In genomic region chr14:34715108-34715863, GRCh38 we compare ENCODE assay signal across 8 cellular contexts. TPM values are rescaled to one million over a fixed set of nuclear protein-coding genes. Genes with fewer than 3 reads are reported as not detected.
DNase-seq lines count a peak whose midpoint lies in the region; ATAC-seq, FAIRE-seq and TF ChIP-seq lines count a peak whose summit lies in the region.

No MANE protein-coding gene starts in this region.

- H3K27ac ChIP-seq in GM12878 (ENCODE audit: control insufficient read depth, insufficient read depth) = no peak overlapping the region
- peak overlapping the region; percentile 93 to 98 (median 97) for H3K27ac ChIP-seq in upper lobe of left lung

- BruUV-seq in GM12878 (replicated peaks; lab: Mats Ljungman, UMichigan) = TSS peak; percentile 44

- WGBS in GM12878 (ENCODE audit: insufficient coverage, insufficient replicate concordance, low lambda C conversion rate, missing lambda C conversion rate) = 44% methylated on average over 9 of the region's 9 CpGs
- WGBS in upper lobe of left lung, 2 donors = 40 to 46% methylated on average over 9 of the region's 9 CpGs

- peaks cover 21% of the 10 kb centered on the region for H3K4me1 Mint-ChIP-seq in activated naive CD4-positive, alpha-beta T cell treated with anti-CD3 and anti-CD28 coated beads, Interleukin-2, amount 10 ng/mL, durations not matched to agents 7 days and 5 days
- H3K4me1 Mint-ChIP-seq in memory B cell = peaks cover 19% of the 10 kb centered on the region

- H3K4me3 ChIP-seq in GM12878 (peak overlapping the region; percentile 88), upper lobe of left lung (peak overlapping the region; percentile 36 to 85 (median 80))

- CTCF ChIA-PET in activated naive CD4-positive, alpha-beta T cell treated with anti-CD3 and anti-CD28 coated beads, Interleukin-2, amount 10 ng/mL, durations not matched to agents 7 days and 5 days (lab: Charles Lee) = interaction anchor here (1.1 kb wide), 2 partner anchors 42 to 515 kb away, joined by 3 to 6 read pairs; no protein-coding TSS in a partner anchor
- CTCF ChIA-PET in GM12878 (lab: Yijun Ruan, JAX) = interaction anchor here (1.1 to 1.7 kb wide), 4 partner anchors 9 to 43 kb away, joined by 3 to 19 read pairs (median 4); no protein-coding TSS in a partner anchor

- no peak for TF ChIP-seq RAD21 in GM12878 (IDR thresholded peaks at IDR 0.05; ENCODE audit: insufficient read depth, low read depth, low read length)

- H3K9me3 Mint-ChIP-seq in activated naive CD4-positive, alpha-beta T cell treated with anti-CD3 and anti-CD28 coated beads, Interleukin-2, amount 10 ng/mL, durations not matched to agents 7 days and 5 days = no peaks in the 10 kb centered on the region
- no peaks in the 10 kb centered on the region for H3K9me3 Mint-ChIP-seq in memory B cell

- POLR2A ChIA-PET in GM12878 (lab: Charles Lee) = interaction anchor here (1.0 kb wide), 1 partner anchor 8 kb away, joined by 3 read pairs; no protein-coding TSS in a partner anchor

- intact Hi-C loops in GM12878 (cut with micrococcal nuclease; ENCODE audit: unreplicated experiment) = no loop called here

- no peak for TF ChIP-seq EP300 in GM12878 (IDR thresholded peaks at IDR 0.05; ENCODE audit: borderline replicate concordance in 1 of 2, control insufficient read depth in 1 of 2, low read depth in 2 of 2, low read length in 2 of 2)
- no peak for TF ChIP-seq EP300 in upper lobe of left lung (IDR thresholded peaks at IDR 0.05)

- H3K79me2 ChIP-seq in GM12878 (ENCODE audit: control insufficient read depth, insufficient read depth, low read length) = peaks cover 37% of the 10 kb centered on the region

- H3K9ac ChIP-seq in GM12878 (ENCODE audit: control insufficient read depth, insufficient read depth, low read length) = peak overlapping the region; percentile 90

- SMC1A ChIA-PET in GM12878 (lab: Charles Lee; ENCODE audit: uncharacterized antibody, unreplicated experiment) = interaction anchor here (0.9 to 2.1 kb wide), 4 partner anchors 15 to 102 kb away, joined by 3 to 10 read pairs (median 3); no protein-coding TSS in a partner anchor

- H3K27ac Mint-ChIP-seq in activated naive CD4-positive, alpha-beta T cell treated with anti-CD3 and anti-CD28 coated beads, Interleukin-2, amount 10 ng/mL, durations not matched to agents 7 days and 5 days = peak overlapping the region; percentile 33
- H3K27ac Mint-ChIP-seq in memory B cell = peak overlapping the region; percentile 90

- ATAC-seq in GM12878 (no peak), memory B cell (ENCODE audit: low read depth) (no peak), upper lobe of left lung (ENCODE audit: low FRiP score in 2 of 2) (no peak)

- H3K36me3 ChIP-seq in GM12878 (ENCODE audit: control insufficient read depth in 2 of 2, insufficient read depth in 2 of 2, low read length in 1 of 2) (no peaks in the 10 kb centered on the region; a peak in 1 of 4 replicates), upper lobe of left lung (peaks cover 0 to 12% (median 0%) of the 10 kb centered on the region in 4 donors)

- peaks cover 12% of the 10 kb centered on the region for H3K36me3 Mint-ChIP-seq in activated naive CD4-positive, alpha-beta T cell treated with anti-CD3 and anti-CD28 coated beads, Interleukin-2, amount 10 ng/mL, durations not matched to agents 7 days and 5 days
- peaks cover 4% of the 10 kb centered on the region for H3K36me3 Mint-ChIP-seq in memory B cell

- in situ Hi-C loops in GM12878 (cut with MboI) = no loop called here

- RAD21 ChIA-PET in GM12878 (lab: Charles Lee; ENCODE audit: unreplicated experiment) = interaction anchor here (0.7 to 1.1 kb wide), 3 partner anchors 45 to 694 kb away, joined by 3 read pairs; no protein-coding TSS in a partner anchor

- peak overlapping the region; percentile 60; the same call in 1 of the 2 replicates for H3K4me2 ChIP-seq in GM12878 (ENCODE audit: control insufficient read depth, insufficient read depth)

- H4K20me1 ChIP-seq in GM12878 (ENCODE audit: control insufficient read depth, insufficient read depth) = no peaks in the 10 kb centered on the region

- peak overlapping the region; percentile 80 for H3K4me3 Mint-ChIP-seq in activated naive CD4-positive, alpha-beta T cell treated with anti-CD3 and anti-CD28 coated beads, Interleukin-2, amount 10 ng/mL, durations not matched to agents 7 days and 5 days
- peak overlapping the region; percentile 88 for H3K4me3 Mint-ChIP-seq in memory B cell

- H3K4me1 ChIP-seq in GM12878 (ENCODE audit: control insufficient read depth, insufficient read depth, low read length) (peaks cover 13% of the 10 kb centered on the region; the same call in 1 of the 2 replicates), upper lobe of left lung (peaks cover 19 to 27% (median 24%) of the 10 kb centered on the region in 4 donors)

- peaks cover 13% of the 10 kb centered on the region for H3K27me3 Mint-ChIP-seq in activated naive CD4-positive, alpha-beta T cell treated with anti-CD3 and anti-CD28 coated beads, Interleukin-2, amount 10 ng/mL, durations not matched to agents 7 days and 5 days
- peaks cover 2% of the 10 kb centered on the region for H3K27me3 Mint-ChIP-seq in memory B cell

- H3K27me3 ChIP-seq in GM12878 (replicated peaks in 1 of 2; ENCODE audit: control insufficient read depth in 2 of 2, insufficient read depth in 2 of 2, low read length in 1 of 2) (no peaks in the 10 kb centered on the region), upper lobe of left lung (no peaks in the 10 kb centered on the region)

- DNase-seq in activated naive CD4-positive, alpha-beta T cell treated with anti-CD3 and anti-CD28 coated beads, Interleukin-2, amount 10 ng/mL, durations not matched to agents 7 days and 5 days = no peak
- DNase-seq in activated naive CD4-positive, alpha-beta T cell treated with Interleukin-2 at 50 U/mL for 16 hours = no peak
- DNase-seq in GM12878 (ENCODE audit: low read depth, low spot score) (no peak), memory B cell (ENCODE audit: low spot score in 2 of 2) (no peak), upper lobe of left lung (no peak), NCI-H69 (lab: John Stamatoyannopoulos, UW) (no peak), kidney glomerular epithelial cell (lab: John Stamatoyannopoulos, UW) (no peak), NCI-H1048 (lab: John Stamatoyannopoulos, UW) (no peak)

- no peak for FAIRE-seq in GM12878 (lab: Jason Lieb, UNC)

- H3K9me3 ChIP-seq in GM12878 (replicated peaks; ENCODE audit: control insufficient read depth, insufficient read depth, low read length) = no peaks in the 10 kb centered on the region
- H3K9me3 ChIP-seq in upper lobe of left lung = no peaks in the 10 kb centered on the region

- TF ChIP-seq CTCF in GM12878 (IDR thresholded peaks at IDR 0.05 in 2 of 3, conservative IDR thresholded peaks at IDR 0.05 in 1 of 3; ENCODE audit: control insufficient read depth in 2 of 3, extremely low read depth in 1 of 3, insufficient read depth in 1 of 3, low read depth in 3 of 3, low read length in 3 of 3) (no peak), upper lobe of left lung (IDR thresholded peaks at IDR 0.05) (no peak)

- TF ChIP-seq POLR2A in GM12878 (IDR thresholded peaks at IDR 0.05; ENCODE audit: low read depth, low read length) (no peak), upper lobe of left lung (IDR thresholded peaks at IDR 0.05) (no peak)

- H2AFZ ChIP-seq in GM12878 (ENCODE audit: control insufficient read depth, low read depth, low read length) = peak overlapping the region; percentile 75

TF ChIP-seq in GM12878, 131 proteins besides CTCF, POLR2A, EP300 and RAD21 (continues in another document):
- TF ChIP-seq EED (IDR thresholded peaks at IDR 0.05; ENCODE audit: low read depth) (no peak), NR2F1 (conservative IDR thresholded peaks at IDR 0.05) (no peak), RUNX3 (IDR thresholded peaks at IDR 0.05; ENCODE audit: low read length) (no peak), REST (IDR thresholded peaks at IDR 0.05; ENCODE audit: low read depth, low read length) (no peak)

RNA-seq across cellular contexts. Expression of gene CFL2, which starts 0.9 kb away (rescaled TPM):
- total RNA-seq in GM12878 (2013; cell fraction: nucleolus; rRNA removed) = 23.0 and 26.3 TPM in 2 replicates
- total RNA-seq in GM12878 (2014; rRNA removed) (4.7 and 5.6 TPM in 2 replicates), GM12878 (2014; rRNA removed; fragmentation: Illumina TruSeq; extraction: Trizol) (5.1 and 5.3 TPM in 2 replicates), GM12878 (2021) (8.1 and 10.4 TPM in 2 replicates), upper lobe of left lung (10 to 100 TPM in 5 of 6 donors, 1 to 10 TPM in 1; 8.4 to 51.6 (median 40.7) TPM)
- 3.0 TPM for polyA plus RNA-seq in GM12878 (2011; ENCODE audit: low read depth)
- polyA plus RNA-seq in GM12878 (2011; rRNA removed) (8.9 and 15.0 TPM in 2 replicates), GM12878 (2014; fragmentation: Illumina TruSeq; extraction: Trizol) (13.2 and 13.6 TPM in 2 replicates), GM12878 (2014; fragmentation: Nextera tagmentation; extraction: Ambion mirVana) (1 to 10 TPM; 6.8 to 7.6 TPM), GM12878 (2014; rRNA removed) (8.0 and 10.2 TPM in 2 replicates), GM12878 (2016; fragmentation: Nextera tagmentation; extraction: Ambion mirVana) (10 to 100 TPM; 12.3 to 13.4 TPM)
- 2.3 and 3.5 TPM in 2 replicates for polyA plus RNA-seq in GM12878 (2011; cell fraction: cytosol; rRNA removed)
- 9.5 and 9.9 TPM in 2 replicates for polyA plus RNA-seq in GM12878 (2011; cell fraction: nucleus; rRNA removed)
- 6.4 and 9.4 TPM in 2 replicates for polyA plus RNA-seq in GM12878 (2012)
- polyA minus RNA-seq in GM12878 (2011; rRNA and poly(A)+ RNA removed) = 10.9 and 14.3 TPM in 2 replicates
- 3.1 and 3.6 TPM in 2 replicates for polyA minus RNA-seq in GM12878 (2011; cell fraction: cytosol; rRNA and poly(A)+ RNA removed)
- polyA minus RNA-seq in GM12878 (2011; cell fraction: nucleus; rRNA and poly(A)+ RNA removed) = 6.5 and 7.5 TPM in 2 replicates
